Comparison of ENCODE assay signal across 17 cellular contexts in genomic region chr3:105401691-105402149, GRCh38. TPM values are rescaled to one million over a fixed set of nuclear protein-coding genes. Genes with fewer than 3 reads are reported as not detected.
DNase-seq lines count a peak whose midpoint lies in the region; ATAC-seq and TF ChIP-seq lines count a peak whose summit lies in the region.
"Had no signal": no experiment of that assay in that cellular context is flagged by ENCODE, and none has a peak within 500 bp of the region (broad histone marks: within the 10 kb centered on the region; RNA-seq: fewer than 3 reads in every experiment).

No MANE protein-coding gene starts in this region.

- H3K9ac ChIP-seq in HCT116 (ENCODE audit: low read length) (peak overlapping the region; percentile 69), smooth muscle cell (ENCODE audit: low read depth) (no peak overlapping the region)
- H3K9ac ChIP-seq: BLaER1 treated with 17β-estradiol and CSF1 and Interleukin-3, amounts not matched to agents 10 nM and 100 nM had no signal

- no peaks in the 10 kb centered on the region for H3K9me2 ChIP-seq in HCT116 (ENCODE audit: insufficient read depth)

- no peak overlapping the region for H2AFZ ChIP-seq in HCT116 (ENCODE audit: low read depth, low read length, poor library complexity, severe bottlenecking)
- H2AFZ ChIP-seq in smooth muscle cell (ENCODE audit: low read depth): no peak overlapping the region

- no TSS peak for BruUV-seq in HCT116 (replicated peaks; lab: Mats Ljungman, UMichigan)

- RAD21 ChIA-PET in HCT116 (lab: Charles Lee; ENCODE audit: low non-redundant PET in 1 of 2, low total read pairs in 2 of 2, uncharacterized antibody in 2 of 2, unreplicated experiment in 2 of 2): interaction anchor here in 1 of 2 experiments (0.8 kb wide), 1 partner anchor 35 kb away, joined by 3 read pairs; the partner anchor contains the start of gene ALCAM

- H3K36me3 ChIP-seq in HCT116 (ENCODE audit: control insufficient read depth in 1 of 2, insufficient read depth in 2 of 2, low read length in 2 of 2) (no peaks in the 10 kb centered on the region), smooth muscle cell (ENCODE audit: low read depth) (peaks cover 6% of the 10 kb centered on the region), tibial artery (no peaks in the 10 kb centered on the region)

- intact Hi-C loops in HCT116 (cut with micrococcal nuclease) (loop anchor here (2.0 kb wide), 1 partner anchor 33 kb away; no protein-coding TSS in a partner anchor), tibial artery (cut with DNase I; ENCODE audit: low total_unique reads) (no loop called here)

- H3K27ac ChIP-seq in HCT116 (ENCODE audit: low read depth, low read length): peak overlapping the region; percentile 87
- no peak overlapping the region for H3K27ac ChIP-seq in RWPE1
- peak overlapping the region; percentile 69 for H3K27ac ChIP-seq in smooth muscle cell (ENCODE audit: low read depth)
- no peak overlapping the region for H3K27ac ChIP-seq in tibial artery
- H3K27ac ChIP-seq: ascending aorta; BLaER1 treated with 17β-estradiol and CSF1 and Interleukin-3, amounts not matched to agents 10 nM and 100 nM had no signal

- H3K4me1 ChIP-seq in HCT116 (ENCODE audit: control insufficient read depth in 1 of 2, insufficient read depth in 2 of 2, low read length in 2 of 2) (peaks cover 33 to 58% of the 10 kb centered on the region in 2 experiments), smooth muscle cell (ENCODE audit: low read depth) (peaks cover 9% of the 10 kb centered on the region), tibial artery (no peaks in the 10 kb centered on the region)
- H3K4me1 ChIP-seq: ascending aorta; BLaER1 treated with 17β-estradiol and CSF1 and Interleukin-3, amounts not matched to agents 10 nM and 100 nM had no signal

- POLR2A ChIA-PET in HCT116 (lab: Charles Lee) (no interaction called here), RWPE1 (lab: Yijun Ruan, JAX; ENCODE audit: low non-redundant PET) (interaction anchor here (0.6 kb wide), 1 partner anchor 34 kb away, joined by 3 read pairs; no protein-coding TSS in a partner anchor)

- TF ChIP-seq CTCF in HCT116 (IDR thresholded peaks at IDR 0.05 in 2 of 3, conservative IDR thresholded peaks at IDR 0.05 in 1 of 3; ENCODE audit: borderline replicate concordance in 1 of 3, insufficient read depth in 1 of 3, low read depth in 2 of 3, low read length in 2 of 3) (no peak), RWPE1 (conservative IDR thresholded peaks at IDR 0.05; ENCODE audit: low read depth) (no peak), epithelial cell of proximal tubule (conservative IDR thresholded peaks at IDR 0.05; ENCODE audit: low read depth, low read length) (no peak), smooth muscle cell (IDR thresholded peaks at IDR 0.05; ENCODE audit: borderline replicate concordance, insufficient read depth, poor library complexity, severe bottlenecking) (no peak), tibial artery (IDR thresholded peaks at IDR 0.05) (no peak)

- peak overlapping the region; percentile 86 for H3K4me2 ChIP-seq in HCT116 (ENCODE audit: low read length)
- H3K4me2 ChIP-seq in smooth muscle cell: no peak overlapping the region
- H3K4me2 ChIP-seq: BLaER1 treated with 17β-estradiol and CSF1 and Interleukin-3, amounts not matched to agents 10 nM and 100 nM had no signal

- ATAC-seq in HCT116: peak; percentile 60
- ATAC-seq in HG03457 (IDR thresholded peaks at IDR 0.05; ENCODE audit: unreplicated experiment): no peak
- no peak for ATAC-seq in HG03571 (IDR thresholded peaks at IDR 0.05; ENCODE audit: unreplicated experiment)
- ATAC-seq: activated CD4-positive, CD25-positive, alpha-beta regulatory T cell treated with anti-CD3 and anti-CD28 coated beads, Interleukin-2, amount 50 U/mL, for 24 hours; T-helper 17 cell had no signal

- peak; percentile 11; the same call in 1 of the 2 replicates for TF ChIP-seq RAD21 in HCT116 (IDR thresholded peaks at IDR 0.05; ENCODE audit: low read depth)

- no peak for TF ChIP-seq POLR2A in HCT116 (IDR thresholded peaks at IDR 0.05; ENCODE audit: borderline replicate concordance, extremely low read depth, insufficient read depth, insufficient read length)

- H3F3A ChIP-seq in smooth muscle cell (ENCODE audit: low read depth): peaks cover 9% of the 10 kb centered on the region

- 75% methylated on average over 2 of the region's 2 CpGs for WGBS in smooth muscle cell (ENCODE audit: low lambda C conversion rate)

- H3K4me3 ChIP-seq in HCT116 (replicated peaks in 1 of 2; ENCODE audit: low read depth in 1 of 2, low read length in 2 of 2): peak overlapping the region; percentile 28 to 52
- no peak overlapping the region for H3K4me3 ChIP-seq in epithelial cell of proximal tubule (ENCODE audit: low read depth, low read length)
- H3K4me3 ChIP-seq in smooth muscle cell: no peak overlapping the region
- no peak overlapping the region for H3K4me3 ChIP-seq in tibial artery
- H3K4me3 ChIP-seq: ascending aorta; BLaER1 treated with 17β-estradiol and CSF1 and Interleukin-3, amounts not matched to agents 10 nM and 100 nM had no signal

- H3K79me2 ChIP-seq in HCT116 (ENCODE audit: insufficient read depth, low read length) (peaks cover 43% of the 10 kb centered on the region), smooth muscle cell (ENCODE audit: low read depth) (peaks cover 93% of the 10 kb centered on the region)

- peaks cover 0 to 4% of the 10 kb centered on the region in 2 experiments; a peak in 1 of 4 replicates for H3K9me3 ChIP-seq in HCT116 (ENCODE audit: control insufficient read depth in 1 of 2, insufficient read depth in 1 of 2, low read depth in 1 of 2, low read length in 2 of 2)
- H3K9me3 ChIP-seq in smooth muscle cell (replicated peaks; ENCODE audit: low read depth): no peaks in the 10 kb centered on the region
- H3K9me3 ChIP-seq in tibial artery: no peaks in the 10 kb centered on the region

- DNase-seq in HCT116 (ENCODE audit: low read depth, low spot score) (peak; percentile 53), RWPE1 (ENCODE audit: low spot score) (peak; percentile 61), epithelial cell of proximal tubule (ENCODE audit: low read depth) (peak; percentile 75), smooth muscle cell (lab: John Stamatoyannopoulos, UW; ENCODE audit: unreplicated experiment) (no peak), tibial artery (no peak)
- DNase-seq: activated naive CD4-positive, alpha-beta T cell; DMS79; hippocampal formation; naive B cell; NCI-H2107; NCI-H748 treated with DMSO at 0.1 percent for 48 hours; T-helper 17 cell had no signal

- CTCF ChIA-PET in HCT116 (lab: Charles Lee) (no interaction called here), RWPE1 (lab: Yijun Ruan, JAX) (interaction anchor here (1.1 kb wide), 1 partner anchor 117 kb away, joined by 3 read pairs; no protein-coding TSS in a partner anchor)

- H3K27me3 ChIP-seq in HCT116 (ENCODE audit: insufficient read depth, low read length): no peaks in the 10 kb centered on the region
- no peaks in the 10 kb centered on the region for H3K27me3 ChIP-seq in smooth muscle cell (ENCODE audit: low read depth)
- no peaks in the 10 kb centered on the region for H3K27me3 ChIP-seq in tibial artery
- H3K27me3 ChIP-seq: ascending aorta; BLaER1 treated with 17β-estradiol and CSF1 and Interleukin-3, amounts not matched to agents 10 nM and 100 nM had no signal

- no peaks in the 10 kb centered on the region for H4K20me1 ChIP-seq in HCT116 (ENCODE audit: insufficient read depth)
- no peaks in the 10 kb centered on the region for H4K20me1 ChIP-seq in smooth muscle cell (ENCODE audit: low read depth)

TF ChIP-seq in HCT116, 20 proteins besides CTCF, POLR2A, EP300 and RAD21 (continues in another document):
- TF ChIP-seq EZH2phosphoT487 (IDR thresholded peaks at IDR 0.05; ENCODE audit: borderline replicate concordance) (no peak), ZFX (IDR thresholded peaks at IDR 0.05) (no peak), TCF7L2 (IDR thresholded peaks at IDR 0.05; ENCODE audit: borderline replicate concordance, extremely low read depth, insufficient read depth, insufficient read length) (no peak), POLR2AphosphoS5 (IDR thresholded peaks at IDR 0.05; ENCODE audit: low read depth, low read length) (no peak; the same call in 1 of the 2 replicates), CEBPB (IDR thresholded peaks at IDR 0.05; ENCODE audit: low read depth) (0 out of 2 replicates have a peak, but pooled peaks have one; percentile 10), ELF1 (IDR thresholded peaks at IDR 0.05; ENCODE audit: borderline replicate concordance, low read depth) (no peak), ZNF274 (IDR thresholded peaks at IDR 0.05; ENCODE audit: low read depth, low read length) (no peak), EGR1 (IDR thresholded peaks at IDR 0.05; ENCODE audit: low read depth) (0 out of 2 replicates have a peak, but pooled peaks have one; percentile 37), FOSL1 (IDR thresholded peaks at IDR 0.05; ENCODE audit: low read depth) (peak; percentile 50), EZH2 (IDR thresholded peaks at IDR 0.05) (no peak), SP1 (IDR thresholded peaks at IDR 0.05; ENCODE audit: low read depth) (peak; percentile 42; the same call in 1 of the 2 replicates), SRF (IDR thresholded peaks at IDR 0.05; ENCODE audit: low read depth) (no peak), ZBTB33 (IDR thresholded peaks at IDR 0.05; ENCODE audit: extremely low read depth, insufficient replicate concordance, low read length) (no peak), ATF3 (IDR thresholded peaks at IDR 0.05) (no peak), YY1 (IDR thresholded peaks at IDR 0.05; ENCODE audit: extremely low read depth, insufficient replicate concordance, low read depth, low read length) (no peak)

RNA-seq across cellular contexts. Expression of gene ALCAM, which starts 35.0 kb away (rescaled TPM):
- total RNA-seq in HCT116 (2021; ENCODE audit: unreplicated experiment) (56.7 TPM), epithelial cell of proximal tubule (121 and 166 TPM in 2 replicates), smooth muscle cell (314 and 372 TPM in 2 replicates)
- 41.7 and 41.9 TPM in 2 replicates for polyA plus RNA-seq in HCT116 (2012)
- polyA plus RNA-seq in smooth muscle cell: 92.7 and 110 TPM in 2 replicates

Comparison
In these comparisons a context has a peak if more than half of its experiments do, and no peak if none do; other contexts are left out.
1. DNase-seq: peak in HCT116 (single experiment), RWPE1 (single experiment) and epithelial cell of proximal tubule (single experiment); none in smooth muscle cell (single experiment) and tibial artery (0 of 2).
2. H3K27ac ChIP-seq: peak in HCT116 (single experiment) and smooth muscle cell (single experiment); none in RWPE1 (single experiment) and tibial artery (0 of 2).
3. H3K4me3 ChIP-seq: peak in HCT116 (2 of 2); none in epithelial cell of proximal tubule (single experiment), smooth muscle cell (single experiment) and tibial artery (0 of 2).